In genomic region chr19:798415-799075, GRCh38 we compare ENCODE assay signal across 9 cellular contexts. TPM values are rescaled to one million over a fixed set of nuclear protein-coding genes. Genes with fewer than 3 reads are reported as not detected.
A peak's percentile ranks its signal among the peaks of the same experiment; 100 is the strongest.
DNase-seq lines count a peak whose midpoint lies in the region; ATAC-seq lines count a peak whose summit lies in the region.
"Had no signal": no experiment of that assay in that cellular context is flagged by ENCODE, and none has a peak within 500 bp of the region (broad histone marks: within the 10 kb centered on the region; RNA-seq: fewer than 3 reads in every experiment).

No MANE protein-coding gene starts in this region.

- peak overlapping the region; percentile 81 for H3K27ac ChIP-seq in CD8-positive, alpha-beta memory T cell (ENCODE audit: low read depth, low read length)

- peaks cover 18% of the 10 kb centered on the region for H3K36me3 ChIP-seq in CD8-positive, alpha-beta memory T cell (ENCODE audit: insufficient read depth, low read length)
- peaks cover 45% of the 10 kb centered on the region for H3K36me3 ChIP-seq in MG63

- H3K4me3 ChIP-seq in CD8-positive, alpha-beta memory T cell (ENCODE audit: low read length), result peak overlapping the region; percentile 68
- H3K4me3 ChIP-seq in MG63, result peak overlapping the region; percentile 80

- peaks cover 0 to 4% of the 10 kb centered on the region in 2 donors for H3K27me3 Mint-ChIP-seq in CD8-positive, alpha-beta memory T cell
- no peaks in the 10 kb centered on the region for H3K27me3 Mint-ChIP-seq in effector memory CD8-positive, alpha-beta T cell
- H3K27me3 Mint-ChIP-seq in natural killer cell treated with Interleukin-12 subunit alpha and Interleukin-12 subunit beta and Interleukin-15 and Interleukin-18, amount 100 ng/mL, for 72 hours, result no peaks in the 10 kb centered on the region

- H3K9me3 Mint-ChIP-seq in CD8-positive, alpha-beta memory T cell, result no peaks in the 10 kb centered on the region
- H3K9me3 Mint-ChIP-seq in effector memory CD8-positive, alpha-beta T cell, result no peaks in the 10 kb centered on the region
- H3K9me3 Mint-ChIP-seq in natural killer cell treated with Interleukin-12 subunit alpha and Interleukin-12 subunit beta and Interleukin-15 and Interleukin-18, amount 100 ng/mL, for 72 hours, result no peaks in the 10 kb centered on the region

- H3K4me1 ChIP-seq in CD8-positive, alpha-beta memory T cell (ENCODE audit: insufficient read depth, low read length), result peaks cover 58% of the 10 kb centered on the region

- DNase-seq in CD8-positive, alpha-beta memory T cell, result peak in 1 of 5 donors; percentile 59
- DNase-seq in MG63 (no peak), SK-N-DZ (ENCODE audit: low spot score) (no peak), GF-D8 (lab: John Stamatoyannopoulos, UW) (no peak), SKM-1 (lab: John Stamatoyannopoulos, UW; ENCODE audit: unreplicated experiment) (no peak)
- DNase-seq in effector memory CD8-positive, alpha-beta T cell, result peak in 1 of 3 experiments; percentile 36
- no peak for DNase-seq in natural killer cell treated with Interleukin-12 subunit alpha and Interleukin-12 subunit beta and Interleukin-15 and Interleukin-18, amount 100 ng/mL, for 72 hours (ENCODE audit: low spot score)

- H3K27ac Mint-ChIP-seq in CD8-positive, alpha-beta memory T cell, result peak overlapping the region; percentile 56 to 98 (median 93)
- H3K27ac Mint-ChIP-seq in effector memory CD8-positive, alpha-beta T cell, result peak overlapping the region; percentile 90 to 95
- peak overlapping the region; percentile 84 to 88 for H3K27ac Mint-ChIP-seq in natural killer cell treated with Interleukin-12 subunit alpha and Interleukin-12 subunit beta and Interleukin-15 and Interleukin-18, amount 100 ng/mL, for 72 hours

- peak overlapping the region; percentile 87 to 93 (median 89) for H3K4me3 Mint-ChIP-seq in CD8-positive, alpha-beta memory T cell
- H3K4me3 Mint-ChIP-seq in effector memory CD8-positive, alpha-beta T cell, result peak overlapping the region; percentile 85 to 87
- peak overlapping the region; percentile 91 for H3K4me3 Mint-ChIP-seq in natural killer cell treated with Interleukin-12 subunit alpha and Interleukin-12 subunit beta and Interleukin-15 and Interleukin-18, amount 100 ng/mL, for 72 hours

- CTCF ChIA-PET in CD8-positive, alpha-beta memory T cell (lab: Charles Lee), result interaction anchor here (0.9 kb wide), 1 partner anchor 52 kb away, joined by 3 read pairs; no protein-coding TSS in a partner anchor

- POLR2A ChIA-PET in CD8-positive, alpha-beta memory T cell (lab: Charles Lee), result interaction anchor here (0.6 kb wide), 2 partner anchors 41 to 304 kb away, joined by 3 to 9 read pairs; no protein-coding TSS in a partner anchor

- no peak for ATAC-seq in effector memory CD8-positive, alpha-beta T cell (replicated peaks)
- ATAC-seq in natural killer cell treated with Interleukin-12 subunit alpha and Interleukin-12 subunit beta and Interleukin-15 and Interleukin-18, amount 100 ng/mL, for 72 hours, result no peak
- no peak for ATAC-seq in GM18868 (IDR thresholded peaks at IDR 0.05; ENCODE audit: unreplicated experiment)

- no peaks in the 10 kb centered on the region for H3K9me3 ChIP-seq in CD8-positive, alpha-beta memory T cell (ENCODE audit: low read length)
- no peaks in the 10 kb centered on the region for H3K9me3 ChIP-seq in MG63

- no peaks in the 10 kb centered on the region for H3K27me3 ChIP-seq in CD8-positive, alpha-beta memory T cell (ENCODE audit: insufficient read depth, low read length, poor library complexity, severe bottlenecking)
- no peaks in the 10 kb centered on the region for H3K27me3 ChIP-seq in MG63

- H3K36me3 Mint-ChIP-seq in CD8-positive, alpha-beta memory T cell, result peaks cover 0 to 39% (median 1%) of the 10 kb centered on the region in 3 donors
- peaks cover 67% of the 10 kb centered on the region for H3K36me3 Mint-ChIP-seq in effector memory CD8-positive, alpha-beta T cell (ENCODE audit: insufficient read depth)
- peaks cover 14% of the 10 kb centered on the region for H3K36me3 Mint-ChIP-seq in natural killer cell treated with Interleukin-12 subunit alpha and Interleukin-12 subunit beta and Interleukin-15 and Interleukin-18, amount 100 ng/mL, for 72 hours

- H3K4me1 Mint-ChIP-seq in CD8-positive, alpha-beta memory T cell, result peaks cover 46 to 53% (median 48%) of the 10 kb centered on the region in 3 donors
- peaks cover 44 to 48% of the 10 kb centered on the region in 2 donors for H3K4me1 Mint-ChIP-seq in effector memory CD8-positive, alpha-beta T cell (ENCODE audit: low read depth in 2 of 2)
- peaks cover 21 to 41% of the 10 kb centered on the region in 2 donors for H3K4me1 Mint-ChIP-seq in natural killer cell treated with Interleukin-12 subunit alpha and Interleukin-12 subunit beta and Interleukin-15 and Interleukin-18, amount 100 ng/mL, for 72 hours (ENCODE audit: low read depth in 2 of 2)

RNA-seq across cellular contexts. Expression of gene PTBP1, which starts 1.3 kb away (rescaled TPM):
- 100 to 1,000 TPM; 969 to 978 TPM for total RNA-seq in CD8-positive, alpha-beta memory T cell
- polyA plus RNA-seq in CD8-positive, alpha-beta memory T cell, result 177 TPM
- total RNA-seq in MG63 (2014; rRNA removed; shearing (Covaris generic); ENCODE audit: low replicate concordance), result 197 and 260 TPM in 2 replicates
- 100 to 1,000 TPM; 604 to 619 TPM for total RNA-seq in natural killer cell treated with Interleukin-12 subunit alpha and Interleukin-12 subunit beta and Interleukin-15 and Interleukin-18, amount 100 ng/mL, for 72 hours
- 295 and 360 TPM in 2 replicates for polyA plus RNA-seq in SK-N-DZ (2014; cell fraction: cytosol; rRNA removed)
- 334 and 420 TPM in 2 replicates for polyA plus RNA-seq in SK-N-DZ (2014; cell fraction: nucleus; rRNA removed)

RNA-seq across cellular contexts. Expression of gene PLPPR3, which starts 23.2 kb away (rescaled TPM):
- total RNA-seq in CD8-positive, alpha-beta memory T cell, result not detected
- polyA plus RNA-seq in CD8-positive, alpha-beta memory T cell, result not detected
- not detected in 2 replicates for total RNA-seq in MG63 (2014; rRNA removed; shearing (Covaris generic); ENCODE audit: low replicate concordance)
- total RNA-seq in natural killer cell treated with Interleukin-12 subunit alpha and Interleukin-12 subunit beta and Interleukin-15 and Interleukin-18, amount 100 ng/mL, for 72 hours, result not detected
- polyA plus RNA-seq in SK-N-DZ (2014; cell fraction: cytosol; rRNA removed), result 153 and 228 TPM in 2 replicates
- polyA plus RNA-seq in SK-N-DZ (2014; cell fraction: nucleus; rRNA removed), result 134 and 172 TPM in 2 replicates

RNA-seq across cellular contexts. Expression of gene AZU1, which starts 29.1 kb away (rescaled TPM):
- total RNA-seq in CD8-positive, alpha-beta memory T cell, result not detected
- polyA plus RNA-seq in CD8-positive, alpha-beta memory T cell, result not detected
- not detected in 2 replicates for total RNA-seq in MG63 (2014; rRNA removed; shearing (Covaris generic); ENCODE audit: low replicate concordance)
- under 1 TPM; 0.25 to 0.36 TPM for total RNA-seq in natural killer cell treated with Interleukin-12 subunit alpha and Interleukin-12 subunit beta and Interleukin-15 and Interleukin-18, amount 100 ng/mL, for 72 hours
- not detected in 2 replicates for polyA plus RNA-seq in SK-N-DZ (2014; cell fraction: cytosol; rRNA removed)
- 0.39 and 0.64 TPM in 2 replicates for polyA plus RNA-seq in SK-N-DZ (2014; cell fraction: nucleus; rRNA removed)
- total RNA-seq: M059J had no signal

RNA-seq across cellular contexts. Expression of gene PRTN3, which starts 42.3 kb away (rescaled TPM):
- total RNA-seq in CD8-positive, alpha-beta memory T cell, result not detected
- polyA plus RNA-seq in CD8-positive, alpha-beta memory T cell, result not detected
- total RNA-seq in MG63 (2014; rRNA removed; shearing (Covaris generic); ENCODE audit: low replicate concordance), result not detected in 2 replicates
- total RNA-seq in natural killer cell treated with Interleukin-12 subunit alpha and Interleukin-12 subunit beta and Interleukin-15 and Interleukin-18, amount 100 ng/mL, for 72 hours, result not detected
- not detected in 2 replicates for polyA plus RNA-seq in SK-N-DZ (2014; cell fraction: cytosol; rRNA removed)
- not detected in 2 replicates for polyA plus RNA-seq in SK-N-DZ (2014; cell fraction: nucleus; rRNA removed)
- total RNA-seq: M059J had no signal

RNA-seq across cellular contexts. Expression of gene MISP, which starts 47.6 kb away (rescaled TPM):
- total RNA-seq in CD8-positive, alpha-beta memory T cell, result not detected
- polyA plus RNA-seq in CD8-positive, alpha-beta memory T cell, result not detected
- total RNA-seq in MG63 (2014; rRNA removed; shearing (Covaris generic); ENCODE audit: low replicate concordance), result not detected in 2 replicates
- total RNA-seq in natural killer cell treated with Interleukin-12 subunit alpha and Interleukin-12 subunit beta and Interleukin-15 and Interleukin-18, amount 100 ng/mL, for 72 hours, result not detected
- polyA plus RNA-seq in SK-N-DZ (2014; cell fraction: cytosol; rRNA removed), result 0.59 and 1.8 TPM in 2 replicates
- polyA plus RNA-seq in SK-N-DZ (2014; cell fraction: nucleus; rRNA removed), result 0.09 TPM in 1 of 2 replicates, not detected in the other
